ENCODE assay signal across 12 cellular contexts in the genomic region with DNA sequence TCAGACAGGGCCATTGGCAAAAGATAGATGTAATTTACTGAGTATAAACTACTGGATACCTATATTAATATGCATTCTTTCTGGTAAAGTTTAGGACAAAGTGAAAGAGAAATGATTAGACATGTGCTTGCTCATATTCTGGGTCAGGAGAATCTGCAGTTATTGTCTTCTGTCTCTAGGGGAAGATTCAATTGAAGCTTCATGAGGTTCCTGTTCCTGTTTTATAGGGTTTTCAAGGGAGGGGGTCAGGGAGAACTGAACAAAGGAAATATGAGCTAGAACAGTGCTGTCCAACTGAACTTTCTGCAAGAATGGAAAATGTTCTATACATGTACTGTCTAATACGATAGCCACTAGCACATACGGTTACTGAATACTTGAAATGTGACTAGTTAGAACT. TPM values are rescaled to one million over a fixed set of nuclear protein-coding genes. Genes with fewer than 3 reads are reported as not detected.
A peak's percentile ranks its signal among the peaks of the same experiment; 100 is the strongest.
DNase-seq lines count a peak whose midpoint lies in the region; ATAC-seq, FAIRE-seq and TF ChIP-seq lines count a peak whose summit lies in the region.
"Had no signal": no experiment of that assay in that cellular context is flagged by ENCODE, and none has a peak within 500 bp of the region (broad histone marks: within the 10 kb centered on the region; RNA-seq: fewer than 3 reads in every experiment).

No MANE protein-coding gene starts in this region.

- peak; percentile 21; the same call in 1 of the 2 replicates for TF ChIP-seq CTCF in AG04450 (IDR thresholded peaks at IDR 0.05; ENCODE audit: low read depth, low read length)
- TF ChIP-seq CTCF in Calu3 (IDR thresholded peaks at IDR 0.05; ENCODE audit: unreplicated experiment): no peak
- no peak for TF ChIP-seq CTCF in type B pancreatic cell (conservative IDR thresholded peaks at IDR 0.05)

- H4K91ac ChIP-seq in mesenchymal stem cell (ENCODE audit: low read length): no peak overlapping the region

- H3K23ac ChIP-seq in mesenchymal stem cell (ENCODE audit: low read length in 2 of 2): no peak overlapping the region

- no peak overlapping the region for H3K18ac ChIP-seq in mesenchymal stem cell (ENCODE audit: low read depth in 1 of 2, low read length in 2 of 2)

- no peak overlapping the region for H2AFZ ChIP-seq in mesenchymal stem cell (ENCODE audit: low read depth, low read length)
- H2AFZ ChIP-seq: GM23248 had no signal

- no peak overlapping the region for H3K14ac ChIP-seq in mesenchymal stem cell (ENCODE audit: low read length in 2 of 2)

- H4K8ac ChIP-seq in mesenchymal stem cell (ENCODE audit: low read length): no peak overlapping the region

- H3K4me1 Mint-ChIP-seq in T-cell (peaks cover 22 to 30% (median 29%) of the 10 kb centered on the region in 3 donors), Calu3 (ENCODE audit: low read depth, unreplicated experiment) (no peaks in the 10 kb centered on the region), type B pancreatic cell (ENCODE audit: unreplicated experiment) (peaks cover 11% of the 10 kb centered on the region)

- POLR2A ChIA-PET in AG04450 (lab: Yijun Ruan, JAX): interaction anchor here (0.8 kb wide), 1 partner anchor 41 kb away, joined by 3 read pairs; no protein-coding TSS in a partner anchor
- POLR2A ChIA-PET in T-cell (lab: Charles Lee): interaction anchor here in 1 of 2 donors (0.5 kb wide), 1 partner anchor 386 kb away, joined by 3 read pairs; no protein-coding TSS in a partner anchor

- H2BK5ac ChIP-seq in mesenchymal stem cell (ENCODE audit: low read depth, low read length, poor library complexity, severe bottlenecking): no peak overlapping the region

- no peak overlapping the region for H2BK120ac ChIP-seq in mesenchymal stem cell (ENCODE audit: low read depth, low read length)

- peak; percentile 66 for FAIRE-seq in GM18507 (lab: Jason Lieb, UNC)

- H3K4me3 Mint-ChIP-seq in T-cell (no peak overlapping the region), Calu3 (ENCODE audit: low read depth, unreplicated experiment) (no peak overlapping the region), type B pancreatic cell (no peak overlapping the region)

- H3K27me3 Mint-ChIP-seq in T-cell: no peaks in the 10 kb centered on the region
- H3K27me3 Mint-ChIP-seq in Calu3 (ENCODE audit: unreplicated experiment): no peaks in the 10 kb centered on the region
- no peaks in the 10 kb centered on the region for H3K27me3 Mint-ChIP-seq in type B pancreatic cell

- no peaks in the 10 kb centered on the region for H3K79me1 ChIP-seq in mesenchymal stem cell (replicated peaks; ENCODE audit: low read length, poor library complexity, severe bottlenecking)

- ATAC-seq in T-cell (replicated peaks in 1 of 4): peak in 2 of 4 experiments; percentile 45 to 55

- no peak overlapping the region for H3K9ac ChIP-seq in mesenchymal stem cell (ENCODE audit: low read length)
- H3K9ac ChIP-seq: GM23248 had no signal

- intact Hi-C loops in Calu3 (cut with micrococcal nuclease; ENCODE audit: unreplicated experiment): no loop called here

- H3K4me1 ChIP-seq in mesenchymal stem cell (ENCODE audit: control insufficient read depth, insufficient read depth, low read depth, low read length): peaks cover 3% of the 10 kb centered on the region

- H2BK15ac ChIP-seq in mesenchymal stem cell (ENCODE audit: low read depth, poor library complexity, severe bottlenecking): no peak overlapping the region

- H3K9me3 ChIP-seq in AG04450 (ENCODE audit: control insufficient read depth, insufficient read depth, low read length): no peaks in the 10 kb centered on the region
- no peaks in the 10 kb centered on the region for H3K9me3 ChIP-seq in mesenchymal stem cell (ENCODE audit: control insufficient read depth, low read length)

- H3K27ac Mint-ChIP-seq in T-cell: peak overlapping the region; percentile 60 to 76
- H3K27ac Mint-ChIP-seq in Calu3 (ENCODE audit: unreplicated experiment): no peak overlapping the region
- H3K27ac Mint-ChIP-seq in type B pancreatic cell: no peak overlapping the region

- H2AK5ac ChIP-seq in mesenchymal stem cell (ENCODE audit: low read length, severe bottlenecking): no peak overlapping the region

- no peak overlapping the region for H3K27ac ChIP-seq in AG04450 (ENCODE audit: low read depth, low read length)
- H3K27ac ChIP-seq in mesenchymal stem cell (ENCODE audit: low read length, poor library complexity, severe bottlenecking): no peak overlapping the region
- H3K27ac ChIP-seq: GM23248, WERI-Rb-1 had no signal

- CTCF ChIA-PET in AG04450 (lab: Charles Lee): interaction anchor here (0.7 to 2.6 kb wide), 6 partner anchors 11 to 411 kb away, joined by 3 to 9 read pairs (median 5); no protein-coding TSS in a partner anchor
- CTCF ChIA-PET in T-cell (lab: Charles Lee): interaction anchor here in 1 of 2 donors (0.5 to 3.0 kb wide), 4 partner anchors 23 to 1811 kb away, joined by 3 to 10 read pairs (median 4); no protein-coding TSS in a partner anchor
- CTCF ChIA-PET in Calu3 (lab: Charles Lee): interaction anchor here (1.2 to 2.0 kb wide), 2 partner anchors 9 to 17 kb away, joined by 3 to 5 read pairs; no protein-coding TSS in a partner anchor

- no peak overlapping the region for H3K4me2 ChIP-seq in mesenchymal stem cell (ENCODE audit: low read length, poor library complexity, severe bottlenecking)

- no TSS peak for BruUV-seq in Calu3 (replicated peaks; lab: Mats Ljungman, UMichigan)

- H3K36me3 Mint-ChIP-seq in T-cell (peaks cover 30% of the 10 kb centered on the region), Calu3 (ENCODE audit: insufficient read depth, unreplicated experiment) (no peaks in the 10 kb centered on the region), type B pancreatic cell (peaks cover 18% of the 10 kb centered on the region)

- 100% methylated on average over 2 of the region's 2 CpGs for WGBS in mesenchymal stem cell

- H3K9me3 Mint-ChIP-seq in T-cell (no peaks in the 10 kb centered on the region), Calu3 (ENCODE audit: low read depth, unreplicated experiment) (no peaks in the 10 kb centered on the region), type B pancreatic cell (no peaks in the 10 kb centered on the region)

- H3K27me3 ChIP-seq in AG04450 (ENCODE audit: control insufficient read depth, insufficient read depth, low read length): no peaks in the 10 kb centered on the region
- H3K27me3 ChIP-seq in mesenchymal stem cell (ENCODE audit: control insufficient read depth in 1 of 2, insufficient read depth in 1 of 2, low read length in 2 of 2): no peaks in the 10 kb centered on the region

- no peak overlapping the region for H2BK12ac ChIP-seq in mesenchymal stem cell (ENCODE audit: low read length in 2 of 2)

- DNase-seq in AG04450 (ENCODE audit: low read depth, low spot score) (no peak), GM18507 (ENCODE audit: extremely low spot score, insufficient read length, low read depth) (no peak), T-cell (no peak), iris pigment epithelial cell (ENCODE audit: low read depth) (peak; percentile 42), COLO668 (lab: John Stamatoyannopoulos, UW; ENCODE audit: unreplicated experiment) (no peak), Calu3 (no peak), mesenchymal stem cell (no peak), type B pancreatic cell (ENCODE audit: extremely low spot score, unreplicated experiment) (no peak)
- DNase-seq: DMS79 treated with DMSO at 0.1 percent for 48 hours, GM23248, NCI-H1694 treated with DMSO at 0.1 percent for 48 hours, WERI-Rb-1 had no signal

- peaks cover 0 to 5% of the 10 kb centered on the region in 2 experiments for H3K36me3 ChIP-seq in mesenchymal stem cell (ENCODE audit: control insufficient read depth in 1 of 2, insufficient read depth in 2 of 2, low read depth in 1 of 2, low read length in 2 of 2)
- H3K36me3 ChIP-seq: WERI-Rb-1 had no signal

- no peak overlapping the region for H3K4ac ChIP-seq in mesenchymal stem cell (ENCODE audit: low read depth in 1 of 2, low read length in 2 of 2)

- H3K4me3 ChIP-seq in AG04450 (ENCODE audit: low read depth, low read length) (no peak overlapping the region), mesenchymal stem cell (ENCODE audit: insufficient read depth in 1 of 2, low read depth in 1 of 2, low read length in 2 of 2) (no peak overlapping the region)
- H3K4me3 ChIP-seq: GM23248 had no signal

RNA-seq across cellular contexts. Expression of gene CORO6, which starts 59.3 kb away (rescaled TPM):
- 8.8 and 9.3 TPM in 2 replicates for polyA plus RNA-seq in AG04450 (2011; rRNA removed)
- 19.3 and 21.6 TPM in 2 replicates for polyA minus RNA-seq in AG04450 (2011; rRNA and poly(A)+ RNA removed)
- total RNA-seq in T-cell: 1 to 10 TPM; 2.4 to 4.1 (median 3.6) TPM
- total RNA-seq in Calu3 (2022): 0.47 and 0.49 TPM in 2 replicates
- polyA plus RNA-seq in mesenchymal stem cell (2013, experiment 1 of 2): 2.9 TPM
- 2.5 TPM for polyA plus RNA-seq in mesenchymal stem cell (2013, experiment 2 of 2)
- total RNA-seq in type B pancreatic cell (ENCODE audit: low replicate concordance): 2.0 and 6.8 TPM in 2 replicates

Comparison
In these comparisons a context has a peak if more than half of its experiments do, and no peak if none do; other contexts are left out.
1. H3K27ac Mint-ChIP-seq: peak in T-cell (2 of 2); none in Calu3 (single experiment) and type B pancreatic cell (single experiment).